Comparison of ENCODE assay signal across 8 cellular contexts in genomic region chrX:47650164-47651042, GRCh38.
DNase-seq lines count a peak whose midpoint lies in the region; ATAC-seq and FAIRE-seq lines count a peak whose summit lies in the region.

Gene ELK1, minus strand, starts transcription at chrX:47650563. Its CDS starts 9,122 bp downstream, at chrX:47641441.

- peak; percentile 80 for FAIRE-seq in colon (lab: Jason Lieb, UNC)

- DNase-seq in Ammon's horn (ENCODE audit: low spot score), result peak; percentile 99
- peak; percentile 78 for DNase-seq in GM19238 (ENCODE audit: insufficient read length, low spot score)
- DNase-seq in NCI-H524 (lab: John Stamatoyannopoulos, UW), result peak; percentile 99
- DNase-seq in activated CD4-positive, alpha-beta T cell treated with anti-CD3 and anti-CD28 coated beads for 48 hours, result peak; percentile 91
- peak; percentile 96 for DNase-seq in kidney tubule cell (ENCODE audit: low spot score)
- DNase-seq in stimulated activated CD4-positive, alpha-beta T cell treated with anti-CD3 and anti-CD28 coated beads, Interleukin-1b, Interleukin-23, amount 100 ng/mL, for 24 hours (ENCODE audit: low read depth in 4 of 4, low spot score in 1 of 4), result peak; percentile 59 to 80 (median 69)

- peak; percentile 79 for ATAC-seq in HG03442 (IDR thresholded peaks at IDR 0.05; ENCODE audit: unreplicated experiment)

Comparison
In these comparisons a context has a peak if more than half of its experiments do, and no peak if none do; other contexts are left out.
1. Peak in every context shown above with its lines: DNase-seq and ATAC-seq.